In genomic region chr1:100896481-100896982, GRCh38 we compare ENCODE assay signal across 8 cellular contexts. TPM values are rescaled to one million over a fixed set of nuclear protein-coding genes. Genes with fewer than 3 reads are reported as not detected.
DNase-seq lines count a peak whose midpoint lies in the region; ATAC-seq and TF ChIP-seq lines count a peak whose summit lies in the region.

No MANE protein-coding gene starts in this region.

- H3K9me3 ChIP-seq in CD8-positive, alpha-beta memory T cell (ENCODE audit: low read length), result no peaks in the 10 kb centered on the region
- H3K9me3 ChIP-seq in OCI-LY3 (ENCODE audit: insufficient read depth, low read length) (no peaks in the 10 kb centered on the region), upper lobe of left lung (no peaks in the 10 kb centered on the region)

- peak; percentile 31 to 84 (median 76) for DNase-seq in CD8-positive, alpha-beta memory T cell
- DNase-seq in activated T-helper 1 cell treated with Interleukin-2 at 50 U/mL for 16 hours (ENCODE audit: low read depth), result peak; percentile 20
- DNase-seq in fibroblast of pulmonary artery (ENCODE audit: low read depth), result peak; percentile 62
- no peak for DNase-seq in osteocyte (ENCODE audit: extremely low spot score, unreplicated experiment)
- peak in 1 of 2 donors; percentile 40 for DNase-seq in upper lobe of left lung

- no peaks in the 10 kb centered on the region for H3K36me3 ChIP-seq in CD8-positive, alpha-beta memory T cell (ENCODE audit: insufficient read depth, low read length)
- peaks cover 9% of the 10 kb centered on the region for H3K36me3 ChIP-seq in OCI-LY3 (replicated peaks; ENCODE audit: low read depth, low read length)
- H3K36me3 ChIP-seq in upper lobe of left lung, result peaks cover 0 to 34% (median 8%) of the 10 kb centered on the region in 4 donors

- TF ChIP-seq EP300 in upper lobe of left lung (IDR thresholded peaks at IDR 0.05), result no peak

- H3K36me3 Mint-ChIP-seq in CD8-positive, alpha-beta memory T cell, result peaks cover 6 to 56% (median 9%) of the 10 kb centered on the region in 3 donors
- peaks cover 18% of the 10 kb centered on the region for H3K36me3 Mint-ChIP-seq in osteocyte (ENCODE audit: unreplicated experiment)

- H3K9me3 Mint-ChIP-seq in CD8-positive, alpha-beta memory T cell, result no peaks in the 10 kb centered on the region
- no peaks in the 10 kb centered on the region for H3K9me3 Mint-ChIP-seq in osteocyte (ENCODE audit: unreplicated experiment)

- peaks cover 49 to 72% (median 63%) of the 10 kb centered on the region in 3 donors for H3K4me1 Mint-ChIP-seq in CD8-positive, alpha-beta memory T cell
- peaks cover 38% of the 10 kb centered on the region for H3K4me1 Mint-ChIP-seq in osteocyte (ENCODE audit: unreplicated experiment)

- TF ChIP-seq POLR2A in upper lobe of left lung (IDR thresholded peaks at IDR 0.05), result no peak

- H3K27ac Mint-ChIP-seq in CD8-positive, alpha-beta memory T cell, result peak overlapping the region; percentile 98 to 100 (median 100)
- peak overlapping the region; percentile 97 for H3K27ac Mint-ChIP-seq in osteocyte (ENCODE audit: unreplicated experiment)

- H3K27me3 ChIP-seq in CD8-positive, alpha-beta memory T cell (ENCODE audit: insufficient read depth, low read length, poor library complexity, severe bottlenecking), result no peaks in the 10 kb centered on the region
- no peaks in the 10 kb centered on the region for H3K27me3 ChIP-seq in OCI-LY3 (ENCODE audit: low read depth, low read length)
- H3K27me3 ChIP-seq in upper lobe of left lung, result no peaks in the 10 kb centered on the region

- H3K9ac ChIP-seq in OCI-LY3 (ENCODE audit: low read length), result peak overlapping the region; percentile 96

- H3K4me3 ChIP-seq in CD8-positive, alpha-beta memory T cell (ENCODE audit: low read length), result peak overlapping the region; percentile 93
- H3K4me3 ChIP-seq in OCI-LY3 (ENCODE audit: low read length) (peak overlapping the region; percentile 99), fibroblast of pulmonary artery (replicated peaks; ENCODE audit: low read depth, low read length) (peak overlapping the region; percentile 88), upper lobe of left lung (peak overlapping the region; percentile 64 to 83 (median 74))

- CTCF ChIA-PET in CD8-positive, alpha-beta memory T cell (lab: Charles Lee), result interaction anchor here (0.8 to 1.9 kb wide), 5 partner anchors 25 to 413 kb away, joined by 3 to 5 read pairs (median 4); no protein-coding TSS in a partner anchor

- peak; percentile 35 for ATAC-seq in GM19324 (IDR thresholded peaks at IDR 0.05; ENCODE audit: low FRiP score, unreplicated experiment)
- peak; percentile 48 for ATAC-seq in HG03439 (IDR thresholded peaks at IDR 0.05; ENCODE audit: unreplicated experiment)
- peak; percentile 35 to 50 for ATAC-seq in upper lobe of left lung (ENCODE audit: low FRiP score in 2 of 2)

- H3K4me2 ChIP-seq in OCI-LY3 (ENCODE audit: low read length), result peak overlapping the region; percentile 76

- H3K79me2 ChIP-seq in OCI-LY3 (ENCODE audit: low read length), result peaks cover 17% of the 10 kb centered on the region

- POLR2A ChIA-PET in CD8-positive, alpha-beta memory T cell (lab: Charles Lee), result interaction anchor here (1.0 to 1.7 kb wide), 3 partner anchors 31 to 413 kb away, joined by 3 to 7 read pairs (median 4); partner anchors contain the start of gene S1PR1

- 0 to 3% methylated on average over 12 of the region's 12 CpGs for WGBS in upper lobe of left lung, 2 donors

- H2AFZ ChIP-seq in OCI-LY3 (ENCODE audit: low read depth, low read length), result peak overlapping the region; percentile 85

- no peaks in the 10 kb centered on the region for H4K20me1 ChIP-seq in OCI-LY3 (ENCODE audit: insufficient read depth, low read length)

- TF ChIP-seq CTCF in OCI-LY3 (IDR thresholded peaks at IDR 0.05; ENCODE audit: low read depth, low read length), result no peak
- no peak for TF ChIP-seq CTCF in fibroblast of pulmonary artery (IDR thresholded peaks at IDR 0.05; ENCODE audit: low read length, missing control alignments)
- TF ChIP-seq CTCF in osteocyte (IDR thresholded peaks at IDR 0.05), result no peak
- no peak for TF ChIP-seq CTCF in upper lobe of left lung (IDR thresholded peaks at IDR 0.05)

- H3K27ac ChIP-seq in CD8-positive, alpha-beta memory T cell (ENCODE audit: low read depth, low read length), result peak overlapping the region; percentile 99
- H3K27ac ChIP-seq in OCI-LY3 (ENCODE audit: low read length), result peak overlapping the region; percentile 58
- H3K27ac ChIP-seq in upper lobe of left lung, result peak overlapping the region; percentile 90 to 96 (median 92)

- peaks cover 27% of the 10 kb centered on the region for H3K4me1 ChIP-seq in CD8-positive, alpha-beta memory T cell (ENCODE audit: insufficient read depth, low read length)
- H3K4me1 ChIP-seq in OCI-LY3 (ENCODE audit: low read length) (peaks cover 17% of the 10 kb centered on the region), upper lobe of left lung (peaks cover 15 to 27% (median 16%) of the 10 kb centered on the region in 4 donors)

- H3K4me3 Mint-ChIP-seq in CD8-positive, alpha-beta memory T cell, result peak overlapping the region; percentile 95 to 100 (median 97)
- H3K4me3 Mint-ChIP-seq in osteocyte (ENCODE audit: unreplicated experiment), result peak overlapping the region; percentile 100

- peaks cover 0 to 3% of the 10 kb centered on the region in 2 donors for H3K27me3 Mint-ChIP-seq in CD8-positive, alpha-beta memory T cell
- H3K27me3 Mint-ChIP-seq in osteocyte (ENCODE audit: unreplicated experiment), result no peaks in the 10 kb centered on the region

RNA-seq across cellular contexts. Expression of gene SLC30A7, which starts 0.6 kb away (rescaled TPM):
- 10 to 100 TPM; 47.0 to 47.4 TPM for total RNA-seq in CD8-positive, alpha-beta memory T cell
- 12.7 TPM for polyA plus RNA-seq in CD8-positive, alpha-beta memory T cell
- total RNA-seq in osteocyte, result 38.3 and 39.3 TPM in 2 replicates
- 10 to 100 TPM in 5 of 6 donors, 1 to 10 TPM in 1; 8.4 to 34.5 (median 26.4) TPM for total RNA-seq in upper lobe of left lung

RNA-seq across cellular contexts. Expression of gene EXTL2, which starts 1.9 kb away (rescaled TPM):
- 10 to 100 TPM; 11.5 to 12.9 TPM for total RNA-seq in CD8-positive, alpha-beta memory T cell
- polyA plus RNA-seq in CD8-positive, alpha-beta memory T cell, result 3.2 TPM
- total RNA-seq in osteocyte, result 32.5 and 33.6 TPM in 2 replicates
- total RNA-seq in upper lobe of left lung, result 10 to 100 TPM in 2 of 6 donors, 1 to 10 TPM in 4; 5.2 to 15.3 (median 8.1) TPM
